In the genomic region with DNA sequence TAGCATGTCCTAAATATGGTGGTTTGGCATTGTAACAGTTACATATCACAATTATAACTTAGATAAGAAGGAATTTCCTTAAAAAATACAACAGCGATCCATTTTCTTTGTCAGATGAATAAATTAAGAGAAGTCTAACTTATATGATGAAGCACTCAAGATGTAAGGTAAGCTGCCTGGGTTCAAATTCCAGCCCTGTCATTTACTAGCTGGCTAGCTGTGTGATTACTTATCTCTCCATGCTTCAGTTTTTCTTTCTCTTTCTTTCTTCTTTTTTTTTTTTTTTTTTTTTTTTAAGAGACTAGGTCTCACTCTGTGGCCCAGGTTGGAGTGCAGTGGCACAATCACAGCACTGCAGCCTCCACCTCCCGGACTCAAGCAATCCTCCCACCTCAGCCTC, we compare ENCODE assay signal across 31 cellular contexts. TPM values are rescaled to one million over a fixed set of nuclear protein-coding genes. Genes with fewer than 3 reads are reported as not detected.
"Had no signal": no experiment of that assay in that cellular context is flagged by ENCODE, and none has a peak within 500 bp of the region (broad histone marks: within the 10 kb centered on the region; RNA-seq: fewer than 3 reads in every experiment).

No MANE protein-coding gene starts in this region.

- DNase-seq: dermis blood vessel endothelial cell; dorsolateral prefrontal cortex; effector CD8-positive, alpha-beta T cell; effector memory CD8-positive, alpha-beta T cell; endodermal cell; erythroblast; esophagus squamous epithelium; foreskin fibroblast; foreskin melanocyte; gastrocnemius medialis; glutamatergic neuron; head of caudate nucleus; heart right ventricle; hippocampal formation; left cardiac atrium; left lung; left ventricle myocardium superior; lower lobe of right lung; mesenchymal stem cell had no signal

- H3K27ac ChIP-seq: coronary artery, dorsolateral prefrontal cortex, epithelial cell of prostate, esophagus squamous epithelium, heart right ventricle, left lung, lower lobe of right lung had no signal

- H3K9me3 ChIP-seq: esophagus squamous epithelium, gastrocnemius medialis, heart right ventricle, left lung, lower lobe of right lung had no signal

- FAIRE-seq: colon, endometrium, islet of Langerhans, keratinocyte had no signal

- H3K27me3 ChIP-seq: dorsolateral prefrontal cortex, esophagus squamous epithelium, gastrocnemius medialis, heart right ventricle, left lung had no signal

- H3K4me3 ChIP-seq: coronary artery, dorsolateral prefrontal cortex, esophagus squamous epithelium, gastrocnemius medialis, heart right ventricle, left lung, lower lobe of right lung had no signal

- ATAC-seq: effector memory CD8-positive, alpha-beta T cell; esophagus mucosa; gastrocnemius medialis; heart right ventricle; left cardiac atrium; left lung; left ventricle myocardium superior; lower lobe of right lung had no signal

- H3K4me1 ChIP-seq: esophagus squamous epithelium, gastrocnemius medialis, heart right ventricle, left lung, lower lobe of right lung had no signal

RNA-seq across cellular contexts. Expression of gene LDHC, which starts 39.9 kb away (rescaled TPM):
- total RNA-seq: cerebellum, esophagus mucosa, esophagus squamous epithelium, glomerular endothelial cell, left cardiac atrium, left ventricle myocardium superior, lower leg skin, lower lobe of right lung, lung microvascular endothelial cell, mesenteric fat pad had no signal
- polyA plus RNA-seq: keratinocyte had no signal
